ENCODE assay signal across 1 cellular context in the genomic region with DNA sequence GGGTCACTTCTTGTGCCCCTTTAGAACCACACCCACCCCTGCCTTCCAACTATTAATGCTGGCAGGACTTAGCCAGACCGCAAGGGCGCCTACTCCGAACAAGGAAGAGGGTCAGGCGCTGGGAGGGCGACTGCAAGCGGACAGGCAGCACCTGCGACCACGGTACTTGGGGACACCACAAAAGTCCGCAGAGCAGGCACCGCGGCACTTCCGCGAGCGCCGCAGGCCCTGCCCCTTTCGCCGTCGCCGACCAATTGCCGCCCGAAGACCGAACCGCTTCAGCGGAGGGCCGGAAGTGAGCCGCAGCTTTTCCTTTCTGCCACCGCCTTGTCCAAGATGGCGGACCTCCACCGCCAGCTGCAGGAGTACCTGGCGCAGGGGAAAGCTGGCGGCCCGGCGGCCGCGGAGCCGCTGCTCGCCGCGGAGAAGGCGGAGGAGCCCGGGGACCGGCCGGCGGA.
TF ChIP-seq lines count a peak whose summit lies in the region.

A gene with protein sequence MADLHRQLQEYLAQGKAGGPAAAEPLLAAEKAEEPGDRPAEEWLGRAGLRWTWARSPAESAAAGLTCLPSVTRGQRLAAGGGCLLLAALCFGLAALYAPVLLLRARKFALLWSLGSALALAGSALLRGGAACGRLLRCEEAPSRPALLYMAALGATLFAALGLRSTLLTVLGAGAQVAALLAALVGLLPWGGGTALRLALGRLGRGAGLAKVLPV (plus strand): TSS at position 305 of the 458 bp plus-strand sequence. CDS start 32 bp downstream, at position 337.

TF ChIP-seq in HepG2, 621 proteins besides CTCF, POLR2A, EP300 and RAD21 (continued from another document and continues in another):
- TF ChIP-seq, protein P1, sequence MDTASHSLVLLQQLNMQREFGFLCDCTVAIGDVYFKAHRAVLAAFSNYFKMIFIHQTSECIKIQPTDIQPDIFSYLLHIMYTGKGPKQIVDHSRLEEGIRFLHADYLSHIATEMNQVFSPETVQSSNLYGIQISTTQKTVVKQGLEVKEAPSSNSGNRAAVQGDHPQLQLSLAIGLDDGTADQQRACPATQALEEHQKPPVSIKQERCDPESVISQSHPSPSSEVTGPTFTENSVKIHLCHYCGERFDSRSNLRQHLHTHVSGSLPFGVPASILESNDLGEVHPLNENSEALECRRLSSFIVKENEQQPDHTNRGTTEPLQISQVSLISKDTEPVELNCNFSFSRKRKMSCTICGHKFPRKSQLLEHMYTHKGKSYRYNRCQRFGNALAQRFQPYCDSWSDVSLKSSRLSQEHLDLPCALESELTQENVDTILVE (CRISPR knock-in tag; IDR thresholded peaks at IDR 0.05) = peak; percentile 85
- TF ChIP-seq, protein P2, sequence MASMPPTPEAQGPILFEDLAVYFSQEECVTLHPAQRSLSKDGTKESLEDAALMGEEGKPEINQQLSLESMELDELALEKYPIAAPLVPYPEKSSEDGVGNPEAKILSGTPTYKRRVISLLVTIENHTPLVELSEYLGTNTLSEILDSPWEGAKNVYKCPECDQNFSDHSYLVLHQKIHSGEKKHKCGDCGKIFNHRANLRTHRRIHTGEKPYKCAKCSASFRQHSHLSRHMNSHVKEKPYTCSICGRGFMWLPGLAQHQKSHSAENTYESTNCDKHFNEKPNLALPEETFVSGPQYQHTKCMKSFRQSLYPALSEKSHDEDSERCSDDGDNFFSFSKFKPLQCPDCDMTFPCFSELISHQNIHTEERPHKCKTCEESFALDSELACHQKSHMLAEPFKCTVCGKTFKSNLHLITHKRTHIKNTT (CRISPR knock-in tag; IDR thresholded peaks at IDR 0.05) = no peak; the same call in 1 of the 2 replicates
- TF ChIP-seq, protein P3, sequence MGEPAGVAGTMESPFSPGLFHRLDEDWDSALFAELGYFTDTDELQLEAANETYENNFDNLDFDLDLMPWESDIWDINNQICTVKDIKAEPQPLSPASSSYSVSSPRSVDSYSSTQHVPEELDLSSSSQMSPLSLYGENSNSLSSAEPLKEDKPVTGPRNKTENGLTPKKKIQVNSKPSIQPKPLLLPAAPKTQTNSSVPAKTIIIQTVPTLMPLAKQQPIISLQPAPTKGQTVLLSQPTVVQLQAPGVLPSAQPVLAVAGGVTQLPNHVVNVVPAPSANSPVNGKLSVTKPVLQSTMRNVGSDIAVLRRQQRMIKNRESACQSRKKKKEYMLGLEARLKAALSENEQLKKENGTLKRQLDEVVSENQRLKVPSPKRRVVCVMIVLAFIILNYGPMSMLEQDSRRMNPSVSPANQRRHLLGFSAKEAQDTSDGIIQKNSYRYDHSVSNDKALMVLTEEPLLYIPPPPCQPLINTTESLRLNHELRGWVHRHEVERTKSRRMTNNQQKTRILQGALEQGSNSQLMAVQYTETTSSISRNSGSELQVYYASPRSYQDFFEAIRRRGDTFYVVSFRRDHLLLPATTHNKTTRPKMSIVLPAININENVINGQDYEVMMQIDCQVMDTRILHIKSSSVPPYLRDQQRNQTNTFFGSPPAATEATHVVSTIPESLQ (CRISPR knock-in tag; conservative IDR thresholded peaks at IDR 0.05) = peak; percentile 81; the same call in 1 of the 2 replicates
- TF ChIP-seq MAFK (conservative IDR thresholded peaks at IDR 0.05 in 1 of 2, IDR thresholded peaks at IDR 0.05 in 1 of 2; ENCODE audit: low read length in 2 of 2) (no peak; a peak in 1 of 4 replicates), ARHGAP35 (CRISPR knock-in tag; IDR thresholded peaks at IDR 0.05; ENCODE audit: borderline replicate concordance) (peak; percentile 57; the same call in 1 of the 2 replicates), ZNF768 (CRISPR knock-in tag; IDR thresholded peaks at IDR 0.05) (peak; percentile 51), ZNF510 (CRISPR knock-in tag; IDR thresholded peaks at IDR 0.05; ENCODE audit: low read depth) (peak; percentile 78), ZSCAN21 (CRISPR knock-in tag; IDR thresholded peaks at IDR 0.05; ENCODE audit: borderline replicate concordance) (peak; percentile 93), REPIN1 (CRISPR knock-in tag; IDR thresholded peaks at IDR 0.05; ENCODE audit: borderline replicate concordance, low read depth) (peak; percentile 44; the same call in 1 of the 2 replicates), IKZF1 (IDR thresholded peaks at IDR 0.05) (no peak), PAF1 (CRISPR knock-in tag; IDR thresholded peaks at IDR 0.05) (no peak), ZC3H13 (CRISPR knock-in tag; IDR thresholded peaks at IDR 0.05) (peak; percentile 86; the same call in 1 of the 2 replicates), TBX3 (IDR thresholded peaks at IDR 0.05; ENCODE audit: borderline replicate concordance) (no peak), ZNF24 (IDR thresholded peaks at IDR 0.05) (no peak), RFX1 (IDR thresholded peaks at IDR 0.05) (no peak), KDM5B (CRISPR knock-in tag; IDR thresholded peaks at IDR 0.05; ENCODE audit: borderline replicate concordance) (peak; percentile 80), HOXD1 (CRISPR knock-in tag; IDR thresholded peaks at IDR 0.05) (no peak; the same call in 1 of the 2 replicates), ZNF326 (CRISPR knock-in tag; IDR thresholded peaks at IDR 0.05; ENCODE audit: borderline replicate concordance) (no peak; the same call in 1 of the 2 replicates), SMAD1 (CRISPR knock-in tag; IDR thresholded peaks at IDR 0.05; ENCODE audit: borderline replicate concordance, low read depth) (no peak; the same call in 1 of the 2 replicates), ZNF564 (CRISPR knock-in tag; IDR thresholded peaks at IDR 0.05) (no peak; the same call in 1 of the 2 replicates), ZNF441 (CRISPR knock-in tag; IDR thresholded peaks at IDR 0.05; ENCODE audit: borderline replicate concordance) (peak; percentile 98), KLF13 (CRISPR knock-in tag; IDR thresholded peaks at IDR 0.05) (no peak), ZFP82 (CRISPR knock-in tag; IDR thresholded peaks at IDR 0.05; ENCODE audit: borderline replicate concordance) (no peak), ZNF746 (CRISPR knock-in tag; IDR thresholded peaks at IDR 0.05) (peak; percentile 30), ZNF496 (CRISPR knock-in tag; IDR thresholded peaks at IDR 0.05; ENCODE audit: insufficient replicate concordance) (no peak), ZNF772 (CRISPR knock-in tag; IDR thresholded peaks at IDR 0.05) (no peak), TAF1 (CRISPR knock-in tag; IDR thresholded peaks at IDR 0.05) (peak; percentile 97), TARDBP (CRISPR knock-in tag; IDR thresholded peaks at IDR 0.05) (no peak; the same call in 1 of the 2 replicates), RXRA (CRISPR knock-in tag; IDR thresholded peaks at IDR 0.05) (peak; percentile 81)
- TF ChIP-seq, protein P4, sequence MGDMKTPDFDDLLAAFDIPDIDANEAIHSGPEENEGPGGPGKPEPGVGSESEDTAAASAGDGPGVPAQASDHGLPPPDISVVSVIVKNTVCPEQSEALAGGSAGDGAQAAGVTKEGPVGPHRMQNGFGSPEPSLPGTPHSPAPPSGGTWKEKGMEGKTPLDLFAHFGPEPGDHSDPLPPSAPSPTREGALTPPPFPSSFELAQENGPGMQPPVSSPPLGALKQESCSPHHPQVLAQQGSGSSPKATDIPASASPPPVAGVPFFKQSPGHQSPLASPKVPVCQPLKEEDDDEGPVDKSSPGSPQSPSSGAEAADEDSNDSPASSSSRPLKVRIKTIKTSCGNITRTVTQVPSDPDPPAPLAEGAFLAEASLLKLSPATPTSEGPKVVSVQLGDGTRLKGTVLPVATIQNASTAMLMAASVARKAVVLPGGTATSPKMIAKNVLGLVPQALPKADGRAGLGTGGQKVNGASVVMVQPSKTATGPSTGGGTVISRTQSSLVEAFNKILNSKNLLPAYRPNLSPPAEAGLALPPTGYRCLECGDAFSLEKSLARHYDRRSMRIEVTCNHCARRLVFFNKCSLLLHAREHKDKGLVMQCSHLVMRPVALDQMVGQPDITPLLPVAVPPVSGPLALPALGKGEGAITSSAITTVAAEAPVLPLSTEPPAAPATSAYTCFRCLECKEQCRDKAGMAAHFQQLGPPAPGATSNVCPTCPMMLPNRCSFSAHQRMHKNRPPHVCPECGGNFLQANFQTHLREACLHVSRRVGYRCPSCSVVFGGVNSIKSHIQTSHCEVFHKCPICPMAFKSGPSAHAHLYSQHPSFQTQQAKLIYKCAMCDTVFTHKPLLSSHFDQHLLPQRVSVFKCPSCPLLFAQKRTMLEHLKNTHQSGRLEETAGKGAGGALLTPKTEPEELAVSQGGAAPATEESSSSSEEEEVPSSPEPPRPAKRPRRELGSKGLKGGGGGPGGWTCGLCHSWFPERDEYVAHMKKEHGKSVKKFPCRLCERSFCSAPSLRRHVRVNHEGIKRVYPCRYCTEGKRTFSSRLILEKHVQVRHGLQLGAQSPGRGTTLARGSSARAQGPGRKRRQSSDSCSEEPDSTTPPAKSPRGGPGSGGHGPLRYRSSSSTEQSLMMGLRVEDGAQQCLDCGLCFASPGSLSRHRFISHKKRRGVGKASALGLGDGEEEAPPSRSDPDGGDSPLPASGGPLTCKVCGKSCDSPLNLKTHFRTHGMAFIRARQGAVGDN (CRISPR knock-in tag; IDR thresholded peaks at IDR 0.05) = peak; percentile 66; the same call in 1 of the 2 replicates
- TF ChIP-seq, protein P5, sequence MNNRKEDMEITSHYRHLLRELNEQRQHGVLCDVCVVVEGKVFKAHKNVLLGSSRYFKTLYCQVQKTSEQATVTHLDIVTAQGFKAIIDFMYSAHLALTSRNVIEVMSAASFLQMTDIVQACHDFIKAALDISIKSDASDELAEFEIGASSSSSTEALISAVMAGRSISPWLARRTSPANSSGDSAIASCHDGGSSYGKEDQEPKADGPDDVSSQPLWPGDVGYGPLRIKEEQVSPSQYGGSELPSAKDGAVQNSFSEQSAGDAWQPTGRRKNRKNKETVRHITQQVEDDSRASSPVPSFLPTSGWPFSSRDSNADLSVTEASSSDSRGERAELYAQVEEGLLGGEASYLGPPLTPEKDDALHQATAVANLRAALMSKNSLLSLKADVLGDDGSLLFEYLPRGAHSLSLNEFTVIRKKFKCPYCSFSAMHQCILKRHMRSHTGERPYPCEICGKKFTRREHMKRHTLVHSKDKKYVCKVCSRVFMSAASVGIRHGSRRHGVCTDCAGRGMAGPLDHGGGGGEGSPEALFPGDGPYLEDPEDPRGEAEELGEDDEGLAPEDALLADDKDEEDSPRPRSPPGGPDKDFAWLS (CRISPR knock-in tag; IDR thresholded peaks at IDR 0.05; ENCODE audit: borderline replicate concordance) = no peak
- TF ChIP-seq, protein P6, sequence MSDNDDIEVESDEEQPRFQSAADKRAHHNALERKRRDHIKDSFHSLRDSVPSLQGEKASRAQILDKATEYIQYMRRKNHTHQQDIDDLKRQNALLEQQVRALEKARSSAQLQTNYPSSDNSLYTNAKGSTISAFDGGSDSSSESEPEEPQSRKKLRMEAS (IDR thresholded peaks at IDR 0.05) = no peak; the same call in 1 of the 2 replicates
- TF ChIP-seq, protein P7, sequence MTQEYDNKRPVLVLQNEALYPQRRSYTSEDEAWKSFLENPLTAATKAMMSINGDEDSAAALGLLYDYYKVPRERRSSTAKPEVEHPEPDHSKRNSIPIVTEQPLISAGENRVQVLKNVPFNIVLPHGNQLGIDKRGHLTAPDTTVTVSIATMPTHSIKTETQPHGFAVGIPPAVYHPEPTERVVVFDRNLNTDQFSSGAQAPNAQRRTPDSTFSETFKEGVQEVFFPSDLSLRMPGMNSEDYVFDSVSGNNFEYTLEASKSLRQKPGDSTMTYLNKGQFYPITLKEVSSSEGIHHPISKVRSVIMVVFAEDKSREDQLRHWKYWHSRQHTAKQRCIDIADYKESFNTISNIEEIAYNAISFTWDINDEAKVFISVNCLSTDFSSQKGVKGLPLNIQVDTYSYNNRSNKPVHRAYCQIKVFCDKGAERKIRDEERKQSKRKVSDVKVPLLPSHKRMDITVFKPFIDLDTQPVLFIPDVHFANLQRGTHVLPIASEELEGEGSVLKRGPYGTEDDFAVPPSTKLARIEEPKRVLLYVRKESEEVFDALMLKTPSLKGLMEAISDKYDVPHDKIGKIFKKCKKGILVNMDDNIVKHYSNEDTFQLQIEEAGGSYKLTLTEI (CRISPR knock-in tag; conservative IDR thresholded peaks at IDR 0.05) = no peak; the same call in 1 of the 2 replicates
- TF ChIP-seq, protein P8, sequence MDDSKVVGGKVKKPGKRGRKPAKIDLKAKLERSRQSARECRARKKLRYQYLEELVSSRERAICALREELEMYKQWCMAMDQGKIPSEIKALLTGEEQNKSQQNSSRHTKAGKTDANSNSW (CRISPR knock-in tag; IDR thresholded peaks at IDR 0.05; ENCODE audit: borderline replicate concordance) = no peak
- TF ChIP-seq, protein P9, sequence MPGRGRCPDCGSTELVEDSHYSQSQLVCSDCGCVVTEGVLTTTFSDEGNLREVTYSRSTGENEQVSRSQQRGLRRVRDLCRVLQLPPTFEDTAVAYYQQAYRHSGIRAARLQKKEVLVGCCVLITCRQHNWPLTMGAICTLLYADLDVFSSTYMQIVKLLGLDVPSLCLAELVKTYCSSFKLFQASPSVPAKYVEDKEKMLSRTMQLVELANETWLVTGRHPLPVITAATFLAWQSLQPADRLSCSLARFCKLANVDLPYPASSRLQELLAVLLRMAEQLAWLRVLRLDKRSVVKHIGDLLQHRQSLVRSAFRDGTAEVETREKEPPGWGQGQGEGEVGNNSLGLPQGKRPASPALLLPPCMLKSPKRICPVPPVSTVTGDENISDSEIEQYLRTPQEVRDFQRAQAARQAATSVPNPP (CRISPR knock-in tag; IDR thresholded peaks at IDR 0.05) = no peak
- TF ChIP-seq, protein P10, sequence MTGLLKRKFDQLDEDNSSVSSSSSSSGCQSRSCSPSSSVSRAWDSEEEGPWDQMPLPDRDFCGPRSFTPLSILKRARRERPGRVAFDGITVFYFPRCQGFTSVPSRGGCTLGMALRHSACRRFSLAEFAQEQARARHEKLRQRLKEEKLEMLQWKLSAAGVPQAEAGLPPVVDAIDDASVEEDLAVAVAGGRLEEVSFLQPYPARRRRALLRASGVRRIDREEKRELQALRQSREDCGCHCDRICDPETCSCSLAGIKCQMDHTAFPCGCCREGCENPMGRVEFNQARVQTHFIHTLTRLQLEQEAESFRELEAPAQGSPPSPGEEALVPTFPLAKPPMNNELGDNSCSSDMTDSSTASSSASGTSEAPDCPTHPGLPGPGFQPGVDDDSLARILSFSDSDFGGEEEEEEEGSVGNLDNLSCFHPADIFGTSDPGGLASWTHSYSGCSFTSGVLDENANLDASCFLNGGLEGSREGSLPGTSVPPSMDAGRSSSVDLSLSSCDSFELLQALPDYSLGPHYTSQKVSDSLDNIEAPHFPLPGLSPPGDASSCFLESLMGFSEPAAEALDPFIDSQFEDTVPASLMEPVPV (CRISPR knock-in tag; IDR thresholded peaks at IDR 0.05) = peak; percentile 20; the same call in 1 of the 2 replicates
- TF ChIP-seq, protein P11, sequence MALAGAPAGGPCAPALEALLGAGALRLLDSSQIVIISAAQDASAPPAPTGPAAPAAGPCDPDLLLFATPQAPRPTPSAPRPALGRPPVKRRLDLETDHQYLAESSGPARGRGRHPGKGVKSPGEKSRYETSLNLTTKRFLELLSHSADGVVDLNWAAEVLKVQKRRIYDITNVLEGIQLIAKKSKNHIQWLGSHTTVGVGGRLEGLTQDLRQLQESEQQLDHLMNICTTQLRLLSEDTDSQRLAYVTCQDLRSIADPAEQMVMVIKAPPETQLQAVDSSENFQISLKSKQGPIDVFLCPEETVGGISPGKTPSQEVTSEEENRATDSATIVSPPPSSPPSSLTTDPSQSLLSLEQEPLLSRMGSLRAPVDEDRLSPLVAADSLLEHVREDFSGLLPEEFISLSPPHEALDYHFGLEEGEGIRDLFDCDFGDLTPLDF (CRISPR knock-in tag; IDR thresholded peaks at IDR 0.05) = peak; percentile 54; the same call in 1 of the 2 replicates
- TF ChIP-seq, protein P12, sequence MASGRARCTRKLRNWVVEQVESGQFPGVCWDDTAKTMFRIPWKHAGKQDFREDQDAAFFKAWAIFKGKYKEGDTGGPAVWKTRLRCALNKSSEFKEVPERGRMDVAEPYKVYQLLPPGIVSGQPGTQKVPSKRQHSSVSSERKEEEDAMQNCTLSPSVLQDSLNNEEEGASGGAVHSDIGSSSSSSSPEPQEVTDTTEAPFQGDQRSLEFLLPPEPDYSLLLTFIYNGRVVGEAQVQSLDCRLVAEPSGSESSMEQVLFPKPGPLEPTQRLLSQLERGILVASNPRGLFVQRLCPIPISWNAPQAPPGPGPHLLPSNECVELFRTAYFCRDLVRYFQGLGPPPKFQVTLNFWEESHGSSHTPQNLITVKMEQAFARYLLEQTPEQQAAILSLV (CRISPR knock-in tag; IDR thresholded peaks at IDR 0.05; ENCODE audit: borderline replicate concordance) = peak; percentile 27; the same call in 1 of the 2 replicates
